Comparison of ENCODE assay signal across 11 cellular contexts in the genomic region with DNA sequence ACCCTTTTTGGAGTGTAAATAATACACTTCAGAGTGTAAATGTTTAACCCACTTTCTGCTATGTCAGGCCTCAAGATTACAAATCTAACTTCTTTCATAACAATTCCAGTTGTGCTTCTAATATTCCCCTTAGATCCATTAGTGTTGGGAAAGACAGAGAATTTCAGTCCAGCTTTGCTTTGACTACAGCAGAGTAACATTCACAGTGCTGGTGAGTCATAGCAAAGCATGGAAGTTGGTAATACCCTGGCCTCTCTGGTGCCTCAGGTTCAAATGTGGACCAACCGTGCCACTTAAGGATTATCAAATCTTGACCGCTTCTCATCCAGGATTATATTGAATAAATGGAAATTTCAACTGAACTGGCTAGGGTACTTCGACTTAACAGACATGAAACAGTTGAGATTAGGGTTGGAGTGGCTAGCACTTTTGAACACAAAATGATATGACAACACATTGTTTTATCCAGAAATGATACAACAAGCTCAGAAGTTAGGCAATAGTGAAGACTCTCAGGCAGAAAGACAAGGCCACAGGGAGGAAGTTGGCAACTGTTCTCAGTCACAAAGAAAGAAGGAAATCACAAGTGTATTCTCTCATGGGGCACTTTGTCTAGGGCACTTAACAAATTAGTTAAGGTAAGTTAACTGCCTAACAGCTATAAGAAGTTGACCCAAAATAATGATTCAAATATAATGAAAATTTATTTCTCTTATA. TPM values are rescaled to one million over a fixed set of nuclear protein-coding genes. Genes with fewer than 3 reads are reported as not detected.
DNase-seq lines count a peak whose midpoint lies in the region; ATAC-seq and TF ChIP-seq lines count a peak whose summit lies in the region.
"Had no signal": no experiment of that assay in that cellular context is flagged by ENCODE, and none has a peak within 500 bp of the region (broad histone marks: within the 10 kb centered on the region; RNA-seq: fewer than 3 reads in every experiment).

No MANE protein-coding gene starts in this region.

- no peak for TF ChIP-seq POLR2A in IMR-90 (IDR thresholded peaks at IDR 0.05; ENCODE audit: low read depth, low read length)
- TF ChIP-seq POLR2A in body of pancreas (IDR thresholded peaks at IDR 0.05) = no peak

- no peak overlapping the region for H3K27ac ChIP-seq in IMR-90 (ENCODE audit: insufficient read depth, low read length)
- H3K27ac ChIP-seq in body of pancreas = peak overlapping the region in 1 of 4 donors; percentile 33
- no peak overlapping the region for H3K27ac ChIP-seq in WERI-Rb-1

- TF ChIP-seq CTCF in AG10803 (conservative IDR thresholded peaks at IDR 0.05; ENCODE audit: low read length) (no peak), IMR-90 (conservative IDR thresholded peaks at IDR 0.05; ENCODE audit: low read depth, low read length) (no peak), body of pancreas (IDR thresholded peaks at IDR 0.05) (no peak), WERI-Rb-1 (IDR thresholded peaks at IDR 0.05; ENCODE audit: low read depth, low read length) (no peak)

- H3K23ac ChIP-seq in IMR-90 (ENCODE audit: low read depth, low read length) = no peak overlapping the region

- no peaks in the 10 kb centered on the region for H3K9me3 ChIP-seq in IMR-90 (ENCODE audit: control insufficient read depth, insufficient read depth, low read length)
- no peaks in the 10 kb centered on the region for H3K9me3 ChIP-seq in body of pancreas
- H3K9me3 ChIP-seq in WERI-Rb-1 (ENCODE audit: severe bottlenecking) = no peaks in the 10 kb centered on the region

- H2BK120ac ChIP-seq in IMR-90 (ENCODE audit: low read depth, low read length) = no peak overlapping the region

- TF ChIP-seq RAD21 in IMR-90 (IDR thresholded peaks at IDR 0.05; ENCODE audit: low read length) = no peak

- H3K56ac ChIP-seq in IMR-90 (ENCODE audit: extremely low read depth, insufficient read depth, low read length) = no peak overlapping the region

- H2AK9ac ChIP-seq in IMR-90 (replicated peaks; ENCODE audit: low read depth, low read length, poor library complexity) = no peak overlapping the region

- H3K18ac ChIP-seq in IMR-90 (ENCODE audit: low read depth, low read length) = no peak overlapping the region

- no peaks in the 10 kb centered on the region for H3K27me3 ChIP-seq in IMR-90 (ENCODE audit: control insufficient read depth, insufficient read depth, low read length)
- H3K27me3 ChIP-seq in body of pancreas = no peaks in the 10 kb centered on the region
- H3K27me3 ChIP-seq in WERI-Rb-1 (ENCODE audit: insufficient read depth, low read depth, severe bottlenecking) = no peaks in the 10 kb centered on the region

- H2BK5ac ChIP-seq in IMR-90 (ENCODE audit: low read depth, low read length, poor library complexity, severe bottlenecking) = peak overlapping the region; percentile 57

- no peaks in the 10 kb centered on the region for H3K9me1 ChIP-seq in IMR-90 (ENCODE audit: insufficient read depth, low read length)

- H3K36me3 ChIP-seq in IMR-90 (ENCODE audit: control insufficient read depth, insufficient read depth, low read length) (no peaks in the 10 kb centered on the region), body of pancreas (replicated peaks in 1 of 2; ENCODE audit: insufficient read depth in 1 of 2, low read depth in 2 of 2) (no peaks in the 10 kb centered on the region), WERI-Rb-1 (no peaks in the 10 kb centered on the region)

- WGBS in IMR-90 (ENCODE audit: extremely low coverage in 2 of 2, insufficient read length in 1 of 2), 2 experiments = no CpG with 5 or more reads among the region's 3 CpGs
- 74 to 87% methylated on average over 3 of the region's 3 CpGs for WGBS in body of pancreas, 2 donors

- CTCF ChIA-PET in IMR-90 (lab: Yijun Ruan, JAX) = interaction anchor here (0.6 kb wide), 1 partner anchor 16 kb away, joined by 4 read pairs; no protein-coding TSS in a partner anchor

- H3K79me1 ChIP-seq in IMR-90 (ENCODE audit: low read depth in 1 of 2, low read length in 2 of 2) = no peaks in the 10 kb centered on the region

- 0 out of 2 replicates have a peak overlapping the region, but pooled peaks have one; percentile 30 for H2BK20ac ChIP-seq in IMR-90 (ENCODE audit: low read depth, low read length)

- H3K9ac ChIP-seq in IMR-90 (ENCODE audit: low read depth, low read length) = no peak overlapping the region

- H3K14ac ChIP-seq in IMR-90 (replicated peaks; ENCODE audit: low read depth, low read length) = 0 out of 2 replicates have a peak overlapping the region, but pooled peaks have one; percentile 29

- no peaks in the 10 kb centered on the region for H4K20me1 ChIP-seq in IMR-90 (ENCODE audit: insufficient read depth, low read length)

- no peak overlapping the region for H3K4me3 ChIP-seq in AG10803 (ENCODE audit: low read length)
- H3K4me3 ChIP-seq in IMR-90 (ENCODE audit: insufficient read depth, low read depth, low read length) = no peak overlapping the region
- no peak overlapping the region for H3K4me3 ChIP-seq in body of pancreas
- H3K4me3 ChIP-seq in WERI-Rb-1 (ENCODE audit: low read depth, low read length) = no peak overlapping the region

- BruUV-seq in IMR-90 (replicated peaks; lab: Mats Ljungman, UMichigan) = no TSS peak

- peak; percentile 98 for ATAC-seq in IMR-90 (ENCODE audit: low read depth)
- ATAC-seq in body of pancreas = peak; percentile 66

- peak; percentile 88 for DNase-seq in AG10803 (ENCODE audit: low read depth)
- peak; percentile 88 for DNase-seq in IMR-90
- peak in 1 of 4 donors; percentile 21 for DNase-seq in body of pancreas
- peak; percentile 42 for DNase-seq in medulla oblongata (ENCODE audit: extremely low spot score)
- DNase-seq in WERI-Rb-1 = no peak
- no peak for DNase-seq in NCI-H82 (lab: John Stamatoyannopoulos, UW)
- DNase-seq in NCI-H524 (lab: John Stamatoyannopoulos, UW) = no peak
- no peak for DNase-seq in activated CD8-positive, alpha-beta memory T cell treated with anti-CD3 and anti-CD28 coated beads, Interleukin-2, amount 50 U/mL, for 48 hours
- DNase-seq: activated gamma-delta T cell treated with Interleukin-2 at 50 U/mL for 16 hours, NCI-H2029, occipital lobe had no signal

- H3K4me1 ChIP-seq in IMR-90 (ENCODE audit: control insufficient read depth, insufficient read depth, low read length) = peaks cover 2% of the 10 kb centered on the region; the same call in 1 of the 2 replicates
- H3K4me1 ChIP-seq in body of pancreas = peaks cover 11% of the 10 kb centered on the region

- no peak overlapping the region for H2AK5ac ChIP-seq in IMR-90 (ENCODE audit: low read depth, low read length)

- H4K8ac ChIP-seq in IMR-90 (ENCODE audit: low read depth in 2 of 2, low read length in 2 of 2) = no peak overlapping the region

- H4K91ac ChIP-seq in IMR-90 (ENCODE audit: insufficient read depth, low read depth, low read length) = no peak overlapping the region

- dilution Hi-C loops in IMR-90 (cut with HindIII; ENCODE audit: low sequenced_read_pairs, unreplicated experiment) = no loop called here

- no peak overlapping the region for H3K4ac ChIP-seq in IMR-90 (ENCODE audit: low read depth, low read length)

- POLR2A ChIA-PET in IMR-90 (lab: Charles Lee; ENCODE audit: unreplicated experiment) = no interaction called here

- no peak overlapping the region for H2AFZ ChIP-seq in IMR-90 (replicated peaks; ENCODE audit: low read length, poor library complexity)

- no peak overlapping the region for H3K4me2 ChIP-seq in IMR-90 (ENCODE audit: low read depth, low read length)

- intact Hi-C loops in IMR-90 (cut with micrococcal nuclease) (no loop called here), body of pancreas (cut with DNase I) (no loop called here)

- H2BK15ac ChIP-seq in IMR-90 (ENCODE audit: low read depth, low read length) = no peak overlapping the region

- no peak overlapping the region for H4K5ac ChIP-seq in IMR-90 (ENCODE audit: low read depth, low read length)

- in situ Hi-C loops in IMR-90 (cut with MboI; ENCODE audit: low sequenced_read_pairs) = no loop called here

TF ChIP-seq in IMR-90, 13 proteins besides CTCF, POLR2A, EP300 and RAD21:
- 0 out of 2 replicates have a peak, but pooled peaks have one; percentile 5 for TF ChIP-seq MAFK (IDR thresholded peaks at IDR 0.05; ENCODE audit: low read depth, low read length)
- peak; percentile 38; the same call in 1 of the 2 replicates for TF ChIP-seq NFE2L2 (IDR thresholded peaks at IDR 0.05; ENCODE audit: low read depth, low read length)
- no peak for TF ChIP-seq RCOR1 (IDR thresholded peaks at IDR 0.05; ENCODE audit: insufficient replicate concordance, low read length)
- TF ChIP-seq FOS (IDR thresholded peaks at IDR 0.05; ENCODE audit: low read depth, low read length) = peak; percentile 89
- TF ChIP-seq CEBPB (IDR thresholded peaks at IDR 0.05; ENCODE audit: low read depth, low read length) = peak; percentile 85

RNA-seq across cellular contexts. Expression of a gene that starts 24.4 kb away (rescaled TPM):
- 45.7 and 55.8 TPM in 2 replicates for total RNA-seq in IMR-90 (2012; rRNA removed)
- 31.4 and 37.6 TPM in 2 replicates for polyA plus RNA-seq in IMR-90 (2012; rRNA removed)
- polyA plus RNA-seq in IMR-90 (2012; cell fraction: cytosol; rRNA removed) = 8.9 and 11.4 TPM in 2 replicates
- 12.7 and 78.0 TPM in 2 replicates for polyA plus RNA-seq in IMR-90 (2012; cell fraction: nucleus; rRNA removed; ENCODE audit: low replicate concordance)
- total RNA-seq in body of pancreas = 10 to 100 TPM; 15.6 to 17.8 TPM

Comparison
In these comparisons a context has a peak if more than half of its experiments do, and no peak if none do; other contexts are left out.
1. DNase-seq: peak in AG10803 (single experiment), IMR-90 (single experiment) and medulla oblongata (single experiment); none in WERI-Rb-1 (single experiment), NCI-H82 (single experiment), NCI-H524 (0 of 2) and activated CD8-positive, alpha-beta memory T cell treated with anti-CD3 and anti-CD28 coated beads, Interleukin-2, amount 50 U/mL, for 48 hours (single experiment).